ENCODE assay signal across 8 cellular contexts in genomic region chrX:72714471-72714916, GRCh38.
DNase-seq lines count a peak whose midpoint lies in the region; ATAC-seq lines count a peak whose summit lies in the region.

No MANE protein-coding gene starts in this region.

- H3K4me3 ChIP-seq in NT2/D1 (ENCODE audit: insufficient read length, low read depth) (peak overlapping the region; percentile 67), iPS-11a (ENCODE audit: low read depth, low read length) (peak overlapping the region; percentile 33), rectal smooth muscle tissue (ENCODE audit: low read length) (peak overlapping the region; percentile 70)

- H3K9ac ChIP-seq in NT2/D1 (ENCODE audit: insufficient read length, low read depth) (peak overlapping the region; percentile 69), rectal smooth muscle tissue (ENCODE audit: low read length) (no peak overlapping the region)

- in situ Hi-C loops in T47D (cut with HindIII; ENCODE audit: low pct_unique_long_range_greater_than_20kb, low sequenced_read_pairs): no loop called here

- ATAC-seq in HG02678 (IDR thresholded peaks at IDR 0.05; ENCODE audit: unreplicated experiment) (peak; percentile 8), HG03108 (IDR thresholded peaks at IDR 0.05; ENCODE audit: unreplicated experiment) (no peak)

- no peaks in the 10 kb centered on the region for H3K9me3 ChIP-seq in NT2/D1 (ENCODE audit: insufficient read depth, low read length)

- DNase-seq in COR-L47 (lab: John Stamatoyannopoulos, UW): peak; percentile 13
- DNase-seq in NT2/D1 (ENCODE audit: low read depth, low spot score): peak; percentile 42
- DNase-seq in T47D (ENCODE audit: low read depth in 1 of 2, low spot score in 1 of 2): peak; percentile 23 to 59
- no peak for DNase-seq in NK-92 (lab: John Stamatoyannopoulos, UW; ENCODE audit: unreplicated experiment)

- H3K36me3 ChIP-seq in NT2/D1 (ENCODE audit: insufficient read depth, insufficient read length, low read length) (peaks cover 2% of the 10 kb centered on the region), rectal smooth muscle tissue (ENCODE audit: control insufficient read depth, insufficient read depth, low read length) (no peaks in the 10 kb centered on the region)

- H3K27me3 ChIP-seq in NT2/D1 (ENCODE audit: insufficient read depth, insufficient read length): no peaks in the 10 kb centered on the region
- no peaks in the 10 kb centered on the region for H3K27me3 ChIP-seq in rectal smooth muscle tissue (ENCODE audit: control insufficient read depth, insufficient read depth, low read length)

- no peaks in the 10 kb centered on the region for H3K4me1 ChIP-seq in NT2/D1 (ENCODE audit: insufficient read depth, insufficient read length)
- H3K4me1 ChIP-seq in rectal smooth muscle tissue (ENCODE audit: control insufficient read depth, insufficient read depth, low read length): no peaks in the 10 kb centered on the region

- H3K27ac ChIP-seq in rectal smooth muscle tissue (ENCODE audit: low read depth, low read length): peak overlapping the region; percentile 60
